ENCODE assay signal across 11 cellular contexts in the genomic region with DNA sequence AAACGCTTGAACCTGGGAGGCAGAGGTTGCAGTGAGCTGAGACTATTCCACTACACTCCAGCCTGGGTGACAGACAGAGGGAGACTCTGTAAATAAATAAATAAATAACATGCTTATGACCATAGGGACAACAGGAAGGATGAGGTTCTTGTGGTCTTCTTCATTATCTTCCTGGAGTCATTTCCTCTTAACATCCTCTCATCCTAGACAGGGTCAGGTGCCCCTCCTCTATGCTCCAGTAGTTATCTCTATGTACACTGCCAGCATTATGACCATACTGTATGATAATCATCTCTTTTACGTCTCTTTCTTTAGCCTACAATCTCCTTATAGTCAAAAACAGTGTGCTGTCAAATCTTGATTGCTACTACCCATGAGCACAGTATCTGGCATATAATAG.
DNase-seq lines count a peak whose midpoint lies in the region; ATAC-seq and TF ChIP-seq lines count a peak whose summit lies in the region.
"Had no signal": no experiment of that assay in that cellular context is flagged by ENCODE, and none has a peak within 500 bp of the region (broad histone marks: within the 10 kb centered on the region; RNA-seq: fewer than 3 reads in every experiment).

No MANE protein-coding gene starts in this region.

- H3K4me3 ChIP-seq in Loucy (ENCODE audit: low read length, poor library complexity, severe bottlenecking): no peak overlapping the region
- H3K4me3 ChIP-seq: skin epidermis, tibial nerve had no signal

- no peak overlapping the region for H3K9ac ChIP-seq in Loucy (ENCODE audit: low read depth, low read length, poor library complexity, severe bottlenecking)

- no peaks in the 10 kb centered on the region for H3K27me3 ChIP-seq in Loucy (ENCODE audit: insufficient read depth, low read length, poor library complexity, severe bottlenecking)
- H3K27me3 ChIP-seq: tibial nerve had no signal

- H3K4me2 ChIP-seq in Loucy (ENCODE audit: low read depth, low read length, poor library complexity, severe bottlenecking): peak overlapping the region; percentile 46

- no peak for DNase-seq in stimulated activated CD4-positive, alpha-beta T cell treated with anti-CD3 and anti-CD28 coated beads, Interleukin-4, amount 100 ng/mL, for 24 hours
- no peak for DNase-seq in NCI-H2196 (lab: John Stamatoyannopoulos, UW; ENCODE audit: unreplicated experiment)
- DNase-seq in epidermal melanocyte (ENCODE audit: insufficient read length, low spot score): no peak
- DNase-seq: activated CD4-positive, CD25-positive, alpha-beta regulatory T cell; NCI-H1417 treated with DMSO at 0.1 percent for 48 hours had no signal

- H3K79me2 ChIP-seq in Loucy (ENCODE audit: insufficient read depth, low read length): no peaks in the 10 kb centered on the region

- no peak overlapping the region for H3K4me3 Mint-ChIP-seq in nephron

- H3K27ac Mint-ChIP-seq in nephron: peak overlapping the region in 2 of 3 experiments; percentile 8 to 92

- TF ChIP-seq CTCF in Loucy (conservative IDR thresholded peaks at IDR 0.05; ENCODE audit: low read length) (no peak), nephron (IDR thresholded peaks at IDR 0.05; ENCODE audit: unreplicated experiment in 3 of 3) (no peak)

- no peaks in the 10 kb centered on the region for H3F3A ChIP-seq in Loucy (ENCODE audit: low read depth)

- H3K36me3 Mint-ChIP-seq in nephron (ENCODE audit: low read depth): no peaks in the 10 kb centered on the region

- H3K9me3 Mint-ChIP-seq in nephron: no peaks in the 10 kb centered on the region

- H4K20me1 ChIP-seq in Loucy (ENCODE audit: insufficient read depth, low read length, poor library complexity, severe bottlenecking): no peaks in the 10 kb centered on the region

- no peak overlapping the region for H2AFZ ChIP-seq in Loucy (ENCODE audit: low read length)

- H3K9me3 ChIP-seq in Loucy (ENCODE audit: insufficient read depth, low read depth, low read length): no peaks in the 10 kb centered on the region

- H3K4me1 Mint-ChIP-seq in nephron: peaks cover 31% of the 10 kb centered on the region

- H3K36me3 ChIP-seq in Loucy (ENCODE audit: insufficient read depth, low read length): no peaks in the 10 kb centered on the region

- no peaks in the 10 kb centered on the region for H3K9me2 ChIP-seq in Loucy (replicated peaks; ENCODE audit: low read depth, low read length)

- ATAC-seq in GM19035 (IDR thresholded peaks at IDR 0.05; ENCODE audit: unreplicated experiment) (peak; percentile 63), HG02642 (IDR thresholded peaks at IDR 0.05; ENCODE audit: poor library complexity, unreplicated experiment) (peak; percentile 71)

- peaks cover 26% of the 10 kb centered on the region for H3K4me1 ChIP-seq in Loucy (ENCODE audit: insufficient read depth, low read length, poor library complexity, severe bottlenecking)

- no peaks in the 10 kb centered on the region for H3K27me3 Mint-ChIP-seq in nephron (ENCODE audit: low read depth)
